In genomic region chr16:14286381-14287230, GRCh38 we compare ENCODE assay signal across 8 cellular contexts.
A peak's percentile ranks its signal among the peaks of the same experiment; 100 is the strongest.
DNase-seq lines count a peak whose midpoint lies in the region; ATAC-seq and TF ChIP-seq lines count a peak whose summit lies in the region.

No MANE protein-coding gene starts in this region.

- peaks cover 18% of the 10 kb centered on the region for H3K4me1 ChIP-seq in HAP-1

- DNase-seq in GM10266 (ENCODE audit: extremely low spot score) (peak; percentile 51), HAP-1 (ENCODE audit: low spot score in 2 of 2) (no peak), T-helper 2 cell (peak in 3 of 5 experiments; percentile 32 to 69 (median 41)), epithelial cell of proximal tubule (ENCODE audit: low read depth) (no peak), natural killer cell (peak; percentile 35), NCI-H524 treated with DMSO at 0.1 percent for 48 hours (lab: John Stamatoyannopoulos, UW) (no peak)

- H3K27me3 ChIP-seq in HAP-1 (ENCODE audit: low read depth): no peaks in the 10 kb centered on the region

- TF ChIP-seq CTCF in GM10266 (IDR thresholded peaks at IDR 0.05; ENCODE audit: control insufficient read depth, insufficient read depth, low read depth, missing control alignments) (no peak), epithelial cell of proximal tubule (conservative IDR thresholded peaks at IDR 0.05; ENCODE audit: low read depth, low read length) (no peak), natural killer cell (IDR thresholded peaks at IDR 0.05) (no peak)

- H3K4me1 Mint-ChIP-seq in natural killer cell: peaks cover 23 to 36% of the 10 kb centered on the region in 2 donors

- H3K9me3 Mint-ChIP-seq in natural killer cell: peaks cover 3 to 6% of the 10 kb centered on the region in 2 donors

- in situ Hi-C loops in HAP-1 (cut with MboI; ENCODE audit: low sequenced_read_pairs): no loop called here

- H3K36me3 ChIP-seq in HAP-1 (replicated peaks): no peaks in the 10 kb centered on the region

- peak overlapping the region; percentile 90 to 93 for H3K27ac Mint-ChIP-seq in natural killer cell

- peaks cover 7% of the 10 kb centered on the region for H3K9me3 ChIP-seq in HAP-1

- H3K27me3 Mint-ChIP-seq in natural killer cell (ENCODE audit: low read depth in 2 of 2): no peaks in the 10 kb centered on the region

- H3K4me3 ChIP-seq in HAP-1 (peak overlapping the region; percentile 84), epithelial cell of proximal tubule (ENCODE audit: low read depth, low read length) (peak overlapping the region; percentile 67)

- peak overlapping the region; percentile 92 for H3K4me3 Mint-ChIP-seq in natural killer cell

- H3K36me3 Mint-ChIP-seq in natural killer cell: peaks cover 8% of the 10 kb centered on the region

- ATAC-seq in natural killer cell: peak; percentile 24 to 32 (median 24)
- ATAC-seq in GM21360 (IDR thresholded peaks at IDR 0.05; ENCODE audit: unreplicated experiment): no peak
- ATAC-seq in GM19328 (IDR thresholded peaks at IDR 0.05; ENCODE audit: unreplicated experiment): no peak

- intact Hi-C loops in natural killer cell (cut with micrococcal nuclease): no loop called here

Comparison
In these comparisons a context has a peak if more than half of its experiments do, and no peak if none do; other contexts are left out.
1. DNase-seq: peak in GM10266 (single experiment), T-helper 2 cell (3 of 5) and natural killer cell (single experiment); none in HAP-1 (0 of 2), epithelial cell of proximal tubule (single experiment) and NCI-H524 treated with DMSO at 0.1 percent for 48 hours (single experiment).
2. ATAC-seq: peak in natural killer cell (3 of 3); none in GM21360 (single experiment) and GM19328 (single experiment).